15 cellular contexts compared by ENCODE assay signal in the genomic region with DNA sequence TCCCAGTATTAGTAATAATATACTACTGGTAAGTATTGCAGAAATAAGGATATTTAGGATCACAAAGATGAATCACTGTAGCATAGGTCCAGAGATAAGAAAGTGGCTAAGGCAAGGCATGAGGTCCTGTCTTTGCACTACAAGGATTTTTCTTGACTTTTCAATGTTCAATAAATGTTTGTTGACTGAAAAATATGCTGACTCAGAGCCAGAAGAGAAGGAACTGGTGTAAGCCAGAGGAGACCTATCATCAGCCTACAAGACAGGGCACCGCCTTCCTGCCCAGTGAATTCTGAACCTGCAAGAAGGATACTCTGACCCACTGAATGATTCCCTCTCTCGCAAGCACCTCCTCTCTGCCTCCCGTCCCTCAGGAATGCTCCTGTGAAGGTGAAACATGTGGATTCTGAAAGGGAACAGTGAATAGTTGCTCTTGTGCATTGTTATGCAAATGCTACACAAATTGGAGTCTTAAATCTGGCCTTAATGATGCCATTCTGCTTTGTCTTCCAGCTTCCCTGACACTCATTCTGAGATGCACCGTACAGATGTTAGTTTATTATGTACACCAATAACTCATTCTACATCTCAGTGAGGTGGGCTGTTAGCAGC.
DNase-seq lines count a peak whose midpoint lies in the region; ATAC-seq and TF ChIP-seq lines count a peak whose summit lies in the region.
"Had no signal": no experiment of that assay in that cellular context is flagged by ENCODE, and none has a peak within 500 bp of the region (broad histone marks: within the 10 kb centered on the region; RNA-seq: fewer than 3 reads in every experiment).

No MANE protein-coding gene starts in this region.

- no peaks in the 10 kb centered on the region for H3K4me1 Mint-ChIP-seq in T-helper 17 cell
- H3K4me1 Mint-ChIP-seq: CD14-positive monocyte had no signal

- no peak overlapping the region for H3K4me3 ChIP-seq in HUES64 (ENCODE audit: low read length)
- H3K4me3 ChIP-seq in neural cell (ENCODE audit: low read length) = no peak overlapping the region
- no peak overlapping the region for H3K4me3 ChIP-seq in PC-3 (ENCODE audit: low read length)

- H3K9me2 ChIP-seq in neural cell (ENCODE audit: insufficient read depth, low read length) (no peaks in the 10 kb centered on the region), PC-3 (replicated peaks; ENCODE audit: low read length) (no peaks in the 10 kb centered on the region)

- no peaks in the 10 kb centered on the region for H3K36me3 ChIP-seq in HUES64 (ENCODE audit: insufficient read depth, low read length)
- no peaks in the 10 kb centered on the region for H3K36me3 ChIP-seq in neural cell (ENCODE audit: insufficient read depth, low read length)
- H3K36me3 ChIP-seq in PC-3 (ENCODE audit: low read depth, low read length) = no peaks in the 10 kb centered on the region

- no peaks in the 10 kb centered on the region for H3K36me3 Mint-ChIP-seq in T-helper 17 cell (ENCODE audit: low read depth)
- H3K36me3 Mint-ChIP-seq: CD14-positive monocyte had no signal

- H3K4me3 Mint-ChIP-seq in T-helper 17 cell = no peak overlapping the region
- H3K4me3 Mint-ChIP-seq: CD14-positive monocyte had no signal

- no peak for TF ChIP-seq RAD21 in neural cell (conservative IDR thresholded peaks at IDR 0.05)

- H2AFZ ChIP-seq in neural cell (ENCODE audit: low read depth, low read length) (no peak overlapping the region), PC-3 (ENCODE audit: low read length) (no peak overlapping the region)

- H3K4me1 ChIP-seq in HUES64 (ENCODE audit: insufficient read depth, low read length) (peaks cover 62% of the 10 kb centered on the region), PC-3 (ENCODE audit: insufficient read depth, low read length) (no peaks in the 10 kb centered on the region)

- BruUV-seq in PC-3 (replicated peaks; lab: Mats Ljungman, UMichigan) = no TSS peak

- H3K9me3 ChIP-seq in HUES64 (ENCODE audit: insufficient read depth, low read depth, low read length) (no peaks in the 10 kb centered on the region), neural cell (ENCODE audit: low read length) (no peaks in the 10 kb centered on the region), PC-3 (ENCODE audit: low read length) (no peaks in the 10 kb centered on the region), T-helper 17 cell (ENCODE audit: control insufficient read depth, low read length, poor library complexity, severe bottlenecking) (peaks cover 2% of the 10 kb centered on the region)

- H3K27me3 ChIP-seq in HUES64 (ENCODE audit: insufficient read depth, low read length) = no peaks in the 10 kb centered on the region
- no peaks in the 10 kb centered on the region for H3K27me3 ChIP-seq in neural cell (ENCODE audit: insufficient read depth, low read depth, low read length)
- 0 out of 2 replicates have a peak, but pooled peaks cover 3% of the 10 kb centered on the region for H3K27me3 ChIP-seq in PC-3 (ENCODE audit: low read length)

- H3K79me2 ChIP-seq in neural cell (replicated peaks; ENCODE audit: insufficient read depth, low read length) (no peaks in the 10 kb centered on the region), PC-3 (ENCODE audit: low read length) (no peaks in the 10 kb centered on the region)

- ATAC-seq in HG02938 (IDR thresholded peaks at IDR 0.05; ENCODE audit: unreplicated experiment) (no peak), PC-3 (no peak), T-helper 17 cell (no peak)

- no peak overlapping the region for H3K27ac Mint-ChIP-seq in T-helper 17 cell
- H3K27ac Mint-ChIP-seq: CD14-positive monocyte had no signal

- 20% methylated on average over 4 of the region's 4 CpGs for WGBS in HUES64

- H4K20me1 ChIP-seq in neural cell (ENCODE audit: insufficient read depth) (no peaks in the 10 kb centered on the region), PC-3 (ENCODE audit: low read length) (no peaks in the 10 kb centered on the region)

- TF ChIP-seq CTCF in neural cell (IDR thresholded peaks at IDR 0.05; ENCODE audit: poor library complexity, severe bottlenecking) = no peak
- no peak for TF ChIP-seq CTCF in PC-3 (conservative IDR thresholded peaks at IDR 0.05; ENCODE audit: low read depth, low read length)

- H3F3A ChIP-seq in neural cell (ENCODE audit: insufficient read depth, low read length, poor library complexity, severe bottlenecking) (no peaks in the 10 kb centered on the region), PC-3 (ENCODE audit: low read length, unreplicated experiment) (no peaks in the 10 kb centered on the region)

- peak; percentile 74 for DNase-seq in ELF-1 (ENCODE audit: low read depth, low spot score)
- DNase-seq in iPS DF 19.7 (ENCODE audit: low read depth, low spot score) = peak; percentile 97
- DNase-seq in PC-3 = no peak
- DNase-seq in T-helper 17 cell = no peak
- DNase-seq: DMS 273 treated with DMSO at 0.1 percent for 48 hours, GOT3, KG1, NCI-H1048, NCI-H146, NCI-H69 had no signal

- peaks cover 25% of the 10 kb centered on the region for H3K27me3 Mint-ChIP-seq in T-helper 17 cell

- POLR2A ChIA-PET in PC-3 (lab: Charles Lee; ENCODE audit: unreplicated experiment) = no interaction called here

- TF ChIP-seq EP300 in neural cell (conservative IDR thresholded peaks at IDR 0.05; ENCODE audit: poor library complexity, severe bottlenecking) = no peak

- H3K9ac ChIP-seq in HUES64 (ENCODE audit: low read depth, low read length) (0 out of 2 replicates have a peak overlapping the region, but pooled peaks have one; percentile 13), neural cell (ENCODE audit: low read length) (no peak overlapping the region), PC-3 (ENCODE audit: low read length) (no peak overlapping the region)

- CTCF ChIA-PET in PC-3 (lab: Charles Lee) = no interaction called here

- no peak overlapping the region for H3K4me2 ChIP-seq in neural cell (ENCODE audit: low read length)
- H3K4me2 ChIP-seq in PC-3 (ENCODE audit: low read length) = no peak overlapping the region

- intact Hi-C loops in PC-3 (cut with micrococcal nuclease) = no loop called here

- H3K27ac ChIP-seq in HUES64 (ENCODE audit: low read depth, low read length) (peak overlapping the region; percentile 75), neural cell (ENCODE audit: low read length) (peak overlapping the region; percentile 14), PC-3 (ENCODE audit: low read length) (no peak overlapping the region)
- H3K27ac ChIP-seq: RWPE1 had no signal

TF ChIP-seq in neural cell, 6 proteins besides CTCF, POLR2A, EP300 and RAD21:
- TF ChIP-seq MXI1 (conservative IDR thresholded peaks at IDR 0.05; ENCODE audit: poor library complexity, severe bottlenecking) (no peak), EZH2 (IDR thresholded peaks at IDR 0.05; ENCODE audit: borderline replicate concordance, insufficient read depth, low read length, poor library complexity, severe bottlenecking) (no peak), TAF1 (IDR thresholded peaks at IDR 0.05; ENCODE audit: low read depth) (no peak), POLR2AphosphoS5 (IDR thresholded peaks at IDR 0.05) (no peak), SMC3 (conservative IDR thresholded peaks at IDR 0.05; ENCODE audit: poor library complexity) (no peak)
- TF ChIP-seq, protein P1, sequence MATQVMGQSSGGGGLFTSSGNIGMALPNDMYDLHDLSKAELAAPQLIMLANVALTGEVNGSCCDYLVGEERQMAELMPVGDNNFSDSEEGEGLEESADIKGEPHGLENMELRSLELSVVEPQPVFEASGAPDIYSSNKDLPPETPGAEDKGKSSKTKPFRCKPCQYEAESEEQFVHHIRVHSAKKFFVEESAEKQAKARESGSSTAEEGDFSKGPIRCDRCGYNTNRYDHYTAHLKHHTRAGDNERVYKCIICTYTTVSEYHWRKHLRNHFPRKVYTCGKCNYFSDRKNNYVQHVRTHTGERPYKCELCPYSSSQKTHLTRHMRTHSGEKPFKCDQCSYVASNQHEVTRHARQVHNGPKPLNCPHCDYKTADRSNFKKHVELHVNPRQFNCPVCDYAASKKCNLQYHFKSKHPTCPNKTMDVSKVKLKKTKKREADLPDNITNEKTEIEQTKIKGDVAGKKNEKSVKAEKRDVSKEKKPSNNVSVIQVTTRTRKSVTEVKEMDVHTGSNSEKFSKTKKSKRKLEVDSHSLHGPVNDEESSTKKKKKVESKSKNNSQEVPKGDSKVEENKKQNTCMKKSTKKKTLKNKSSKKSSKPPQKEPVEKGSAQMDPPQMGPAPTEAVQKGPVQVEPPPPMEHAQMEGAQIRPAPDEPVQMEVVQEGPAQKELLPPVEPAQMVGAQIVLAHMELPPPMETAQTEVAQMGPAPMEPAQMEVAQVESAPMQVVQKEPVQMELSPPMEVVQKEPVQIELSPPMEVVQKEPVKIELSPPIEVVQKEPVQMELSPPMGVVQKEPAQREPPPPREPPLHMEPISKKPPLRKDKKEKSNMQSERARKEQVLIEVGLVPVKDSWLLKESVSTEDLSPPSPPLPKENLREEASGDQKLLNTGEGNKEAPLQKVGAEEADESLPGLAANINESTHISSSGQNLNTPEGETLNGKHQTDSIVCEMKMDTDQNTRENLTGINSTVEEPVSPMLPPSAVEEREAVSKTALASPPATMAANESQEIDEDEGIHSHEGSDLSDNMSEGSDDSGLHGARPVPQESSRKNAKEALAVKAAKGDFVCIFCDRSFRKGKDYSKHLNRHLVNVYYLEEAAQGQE (IDR thresholded peaks at IDR 0.05; ENCODE audit: borderline replicate concordance) = no peak
TF ChIP-seq in neural cell: peak in this region for 0.

Comparison
In these comparisons a context has a peak if more than half of its experiments do, and no peak if none do; other contexts are left out.
1. DNase-seq: peak in ELF-1 (single experiment) and iPS DF 19.7 (single experiment); none in PC-3 (single experiment) and T-helper 17 cell (0 of 3).